Comparison of ENCODE assay signal across 10 cellular contexts in the genomic region with DNA sequence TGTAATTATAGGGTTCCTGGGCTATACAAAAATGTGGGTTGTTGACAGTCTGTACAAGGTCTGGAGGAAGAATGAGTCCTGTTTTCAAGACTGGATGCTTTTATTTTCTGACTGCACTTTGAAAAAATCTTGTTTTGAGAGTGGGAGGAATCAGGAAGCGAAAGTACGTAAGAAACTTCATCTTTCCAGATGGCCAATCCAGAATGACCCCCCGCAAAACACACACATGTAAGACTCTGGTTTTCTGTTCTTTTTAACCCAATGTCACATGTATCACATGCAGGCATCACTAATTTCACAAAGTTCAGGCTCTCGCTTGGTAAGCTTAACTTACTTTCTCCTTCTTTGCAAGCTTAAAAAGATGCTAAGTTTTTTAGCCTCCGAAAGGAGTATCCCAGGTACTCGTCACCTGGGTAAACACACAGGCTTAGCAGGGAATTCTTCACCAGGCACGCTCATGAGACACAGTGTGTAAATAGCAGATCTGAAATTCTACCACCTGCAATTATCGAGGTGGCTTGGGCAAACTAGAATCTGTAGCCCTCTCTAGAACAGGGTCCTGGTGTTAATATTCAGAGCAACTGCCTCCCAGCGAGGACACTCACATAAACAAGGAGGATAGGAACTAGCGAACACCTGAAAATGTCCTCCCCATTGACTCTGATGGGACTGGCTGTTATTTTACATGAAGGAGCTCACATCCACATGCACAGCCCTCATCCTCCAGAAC.
DNase-seq lines count a peak whose midpoint lies in the region; ATAC-seq and TF ChIP-seq lines count a peak whose summit lies in the region.
"Had no signal": no experiment of that assay in that cellular context is flagged by ENCODE, and none has a peak within 500 bp of the region (broad histone marks: within the 10 kb centered on the region; RNA-seq: fewer than 3 reads in every experiment).

No MANE protein-coding gene starts in this region.

- peak; percentile 42 for ATAC-seq in GM18505 (IDR thresholded peaks at IDR 0.05; ENCODE audit: unreplicated experiment)
- peak; percentile 29 for ATAC-seq in GM21390 (IDR thresholded peaks at IDR 0.05; ENCODE audit: unreplicated experiment)
- ATAC-seq in HG03135 (IDR thresholded peaks at IDR 0.05; ENCODE audit: unreplicated experiment), result peak; percentile 35
- ATAC-seq in activated B cell treated with CpG ODN at 0.5 μM for 24 hours (ENCODE audit: low read depth), result peak; percentile 56

- POLR2A ChIA-PET in activated B cell treated with CpG ODN at 0.5 μM for 24 hours (lab: Charles Lee), result interaction anchor here (1.4 to 1.7 kb wide), 2 partner anchors 15 to 43 kb away, joined by 3 to 4 read pairs; no protein-coding TSS in a partner anchor

- no peaks in the 10 kb centered on the region for H3K27me3 Mint-ChIP-seq in activated B cell treated with CpG ODN at 0.5 μM for 24 hours
- H3K27me3 Mint-ChIP-seq in activated T-cell treated with anti-CD3 and anti-CD28 coated beads, Interleukin-2, amount 50 U/mL, for 24 hours, result peaks cover 4% of the 10 kb centered on the region

- no peak overlapping the region for H2AFZ ChIP-seq in osteoblast (ENCODE audit: low read length)

- H3K36me3 ChIP-seq in ovary, result no peaks in the 10 kb centered on the region
- H3K36me3 ChIP-seq in osteoblast (ENCODE audit: insufficient read depth, low read length), result no peaks in the 10 kb centered on the region
- H3K36me3 ChIP-seq: SJCRH30 had no signal

- H4K20me1 ChIP-seq in osteoblast (ENCODE audit: insufficient read depth, low read length), result peaks cover 2% of the 10 kb centered on the region

- CTCF ChIA-PET in activated B cell treated with CpG ODN at 0.5 μM for 24 hours (lab: Charles Lee), result interaction anchor here (0.6 to 1.8 kb wide), 17 partner anchors 8 to 784 kb away, joined by 3 to 20 read pairs (median 4); a partner anchor contains a TSS

- DNase-seq in activated B cell treated with CpG ODN at 0.5 μM for 24 hours (no peak), ovary (no peak), osteoblast (ENCODE audit: insufficient read length, low spot score, missing footprints) (no peak), NCI-H2029 treated with DMSO at 0.1 percent for 48 hours (lab: John Stamatoyannopoulos, UW) (no peak)
- no peak for DNase-seq in activated T-cell treated with anti-CD3 and anti-CD28 coated beads, Interleukin-2, amount 50 U/mL, for 24 hours

- TF ChIP-seq POLR2A in GM18505 (IDR thresholded peaks at IDR 0.05; ENCODE audit: borderline replicate concordance, extremely low read depth, insufficient read depth, insufficient read length) (no peak), ovary (IDR thresholded peaks at IDR 0.05) (no peak)

- no peak overlapping the region for H3K4me2 ChIP-seq in osteoblast (ENCODE audit: insufficient read depth, low read length)

- no peaks in the 10 kb centered on the region for H3K27me3 ChIP-seq in ovary
- H3K27me3 ChIP-seq in osteoblast (ENCODE audit: insufficient read depth, low read length), result no peaks in the 10 kb centered on the region
- H3K27me3 ChIP-seq: SJCRH30 had no signal

- peak overlapping the region; percentile 67 for H3K27ac Mint-ChIP-seq in activated B cell treated with CpG ODN at 0.5 μM for 24 hours
- H3K27ac Mint-ChIP-seq in activated T-cell treated with anti-CD3 and anti-CD28 coated beads, Interleukin-2, amount 50 U/mL, for 24 hours, result no peak overlapping the region
- H3K27ac Mint-ChIP-seq: activated CD8-positive, alpha-beta T cell treated with anti-CD3 and anti-CD28 coated beads, Interleukin-2, amount 10 ng/mL, durations not matched to agents 7 days and 5 days had no signal

- TF ChIP-seq CTCF in activated B cell treated with CpG ODN at 0.5 μM for 24 hours (IDR thresholded peaks at IDR 0.05) (no peak), ovary (IDR thresholded peaks at IDR 0.05) (no peak), osteoblast (IDR thresholded peaks at IDR 0.05; ENCODE audit: extremely low read depth, low read depth, low read length) (no peak)

- H3K27ac ChIP-seq in ovary (no peak overlapping the region), osteoblast (ENCODE audit: low read depth, low read length) (no peak overlapping the region)
- H3K27ac ChIP-seq: SJCRH30 had no signal

- H3K4me3 ChIP-seq in ovary (no peak overlapping the region), osteoblast (ENCODE audit: insufficient read depth, low read length) (no peak overlapping the region)
- H3K4me3 ChIP-seq: SJCRH30 had no signal

- no peaks in the 10 kb centered on the region for H3K36me3 Mint-ChIP-seq in activated B cell treated with CpG ODN at 0.5 μM for 24 hours (ENCODE audit: low read depth)
- H3K36me3 Mint-ChIP-seq in activated T-cell treated with anti-CD3 and anti-CD28 coated beads, Interleukin-2, amount 50 U/mL, for 24 hours (ENCODE audit: low read depth), result no peaks in the 10 kb centered on the region

- WGBS in ovary, 3 donors, result 80 to 89% (median 85%) methylated on average over 10 of the region's 10 CpGs

- H3K9me3 Mint-ChIP-seq in activated B cell treated with CpG ODN at 0.5 μM for 24 hours, result no peaks in the 10 kb centered on the region
- H3K9me3 Mint-ChIP-seq in activated T-cell treated with anti-CD3 and anti-CD28 coated beads, Interleukin-2, amount 50 U/mL, for 24 hours, result no peaks in the 10 kb centered on the region

- intact Hi-C loops in activated B cell treated with CpG ODN at 0.5 μM for 24 hours (cut with micrococcal nuclease) (loop anchor here (1.0 to 10.0 kb wide), 3 partner anchors 57 to 783 kb away; a partner anchor contains a TSS), ovary (cut with DNase I) (no loop called here)

- no peaks in the 10 kb centered on the region for H3K79me2 ChIP-seq in osteoblast (ENCODE audit: insufficient read depth, low read length)

- H3K4me3 Mint-ChIP-seq in activated B cell treated with CpG ODN at 0.5 μM for 24 hours, result peak overlapping the region; percentile 61
- no peak overlapping the region for H3K4me3 Mint-ChIP-seq in activated T-cell treated with anti-CD3 and anti-CD28 coated beads, Interleukin-2, amount 50 U/mL, for 24 hours
- H3K4me3 Mint-ChIP-seq: activated CD8-positive, alpha-beta T cell treated with anti-CD3 and anti-CD28 coated beads, Interleukin-2, amount 10 ng/mL, durations not matched to agents 7 days and 5 days had no signal

- H3K4me1 Mint-ChIP-seq in activated B cell treated with CpG ODN at 0.5 μM for 24 hours, result peaks cover 35% of the 10 kb centered on the region
- H3K4me1 Mint-ChIP-seq in activated T-cell treated with anti-CD3 and anti-CD28 coated beads, Interleukin-2, amount 50 U/mL, for 24 hours (ENCODE audit: low read depth), result peaks cover 7% of the 10 kb centered on the region

- H3K4me1 ChIP-seq in ovary (ENCODE audit: insufficient read depth), result peaks cover 11% of the 10 kb centered on the region
- H3K4me1 ChIP-seq in osteoblast (ENCODE audit: insufficient read depth, low read length), result peaks cover 6% of the 10 kb centered on the region

- TF ChIP-seq EP300 in ovary (IDR thresholded peaks at IDR 0.05), result no peak

- H3K9me3 ChIP-seq in ovary (no peaks in the 10 kb centered on the region), osteoblast (ENCODE audit: low read depth, low read length) (no peaks in the 10 kb centered on the region)
- H3K9me3 ChIP-seq: SJCRH30 had no signal
